In genomic region chr9:35116898-35117551, GRCh38 we compare ENCODE assay signal across 7 cellular contexts. TPM values are rescaled to one million over a fixed set of nuclear protein-coding genes. Genes with fewer than 3 reads are reported as not detected.
DNase-seq lines count a peak whose midpoint lies in the region; ATAC-seq and TF ChIP-seq lines count a peak whose summit lies in the region.

No MANE protein-coding gene starts in this region.

- H3K4me1 Mint-ChIP-seq in MCF 10A (ENCODE audit: insufficient read depth, unreplicated experiment) = peaks cover 31% of the 10 kb centered on the region

- H3K4me3 ChIP-seq in iPS-18c (ENCODE audit: insufficient read depth, low read depth, low read length) (peak overlapping the region; percentile 76), skeletal muscle tissue (ENCODE audit: low read length in 3 of 3) (peak overlapping the region; percentile 89 to 96 (median 95))

- CTCF ChIA-PET in MCF 10A (lab: Yijun Ruan, JAX) = interaction anchor here (0.5 to 4.7 kb wide), 19 partner anchors 28 to 838 kb away, joined by 3 to 36 read pairs (median 4); no protein-coding TSS in a partner anchor

- BruUV-seq in MCF 10A (replicated peaks; lab: Mats Ljungman, UMichigan) = no TSS peak

- intact Hi-C loops in MCF 10A (cut with micrococcal nuclease) = loop anchor here (1.0 to 10.0 kb wide), 7 partner anchors 46 to 488 kb away; partner anchors contain the start of genes TESK1 and UNC13B

- no peaks in the 10 kb centered on the region for H3K9me3 Mint-ChIP-seq in MCF 10A (ENCODE audit: unreplicated experiment)

- peaks cover 5% of the 10 kb centered on the region for H3K36me3 Mint-ChIP-seq in MCF 10A (ENCODE audit: insufficient read depth, unreplicated experiment)

- no peaks in the 10 kb centered on the region for H3K36me3 ChIP-seq in skeletal muscle tissue (ENCODE audit: control insufficient read depth in 3 of 3, insufficient read depth in 3 of 3, low read length in 3 of 3)

- H3K4me3 Mint-ChIP-seq in MCF 10A (ENCODE audit: unreplicated experiment) = peak overlapping the region; percentile 88

- TF ChIP-seq POLR2A in GM18505 (IDR thresholded peaks at IDR 0.05; ENCODE audit: borderline replicate concordance, extremely low read depth, insufficient read depth, insufficient read length) = no peak

- no peaks in the 10 kb centered on the region for H3K9me3 ChIP-seq in iPS-18c (ENCODE audit: control insufficient read depth, insufficient read depth, low read length)
- H3K9me3 ChIP-seq in skeletal muscle tissue (ENCODE audit: control insufficient read depth in 3 of 3, low read length in 3 of 3) = no peaks in the 10 kb centered on the region

- H3K27ac Mint-ChIP-seq in MCF 10A (ENCODE audit: low read depth, unreplicated experiment) = no peak overlapping the region

- peak; percentile 37 for ATAC-seq in GM18505 (IDR thresholded peaks at IDR 0.05; ENCODE audit: unreplicated experiment)
- ATAC-seq in HG03039 (IDR thresholded peaks at IDR 0.05; ENCODE audit: unreplicated experiment) = peak; percentile 42

- peak; percentile 80 for DNase-seq in NCI-H2107 (lab: John Stamatoyannopoulos, UW)
- peak; percentile 76 for DNase-seq in UCSD-AML1 (lab: John Stamatoyannopoulos, UW; ENCODE audit: unreplicated experiment)
- peak; percentile 94 for DNase-seq in MCF 10A (ENCODE audit: unreplicated experiment)

- peak overlapping the region; percentile 38 to 85 (median 76) for H3K9ac ChIP-seq in skeletal muscle tissue (ENCODE audit: low read depth in 1 of 3, low read length in 3 of 3)

- POLR2A ChIA-PET in MCF 10A (lab: Yijun Ruan, JAX) = interaction anchor here (0.7 to 8.9 kb wide), 12 partner anchors 15 to 487 kb away, joined by 3 to 97 read pairs (median 5); partner anchors contain the start of genes PIGO, STOML2 and UNC13B

- H3K4me1 ChIP-seq in skeletal muscle tissue (ENCODE audit: control insufficient read depth in 3 of 3, insufficient read depth in 3 of 3, low read length in 3 of 3) = peaks cover 27 to 42% (median 35%) of the 10 kb centered on the region in 3 donors

- peak overlapping the region; percentile 86 for H3K27ac ChIP-seq in skeletal muscle tissue (ENCODE audit: low read depth, low read length)

- peak; percentile 95 for TF ChIP-seq CTCF in MCF 10A (IDR thresholded peaks at IDR 0.05; ENCODE audit: unreplicated experiment)

- H3K27me3 ChIP-seq in skeletal muscle tissue (ENCODE audit: control insufficient read depth in 3 of 3, insufficient read depth in 3 of 3, low read length in 3 of 3) = no peaks in the 10 kb centered on the region

- no peaks in the 10 kb centered on the region for H3K27me3 Mint-ChIP-seq in MCF 10A (ENCODE audit: insufficient read depth, unreplicated experiment)

RNA-seq across cellular contexts. Expression of gene ATOSB, which starts 1.4 kb away (rescaled TPM):
- total RNA-seq in MCF 10A (2022) (26.0 and 36.2 TPM in 2 replicates), skeletal muscle tissue (4.7 TPM)

RNA-seq across cellular contexts. Expression of gene STOML2, which starts 14.1 kb away (rescaled TPM):
- total RNA-seq in MCF 10A (2022) (203 and 209 TPM in 2 replicates), skeletal muscle tissue (93.9 TPM)

RNA-seq across cellular contexts. Expression of gene PIGO, which starts 20.6 kb away (rescaled TPM):
- total RNA-seq in MCF 10A (2022) (34.8 and 39.2 TPM in 2 replicates), skeletal muscle tissue (6.3 TPM)

RNA-seq across cellular contexts. Expression of gene FANCG, which starts 37.3 kb away (rescaled TPM):
- 20.2 and 21.2 TPM in 2 replicates for total RNA-seq in MCF 10A (2022)
- 14.6 TPM for total RNA-seq in skeletal muscle tissue

RNA-seq across cellular contexts. Expression of gene VCP, which starts 44.6 kb away (rescaled TPM):
- total RNA-seq in MCF 10A (2022) = 146 and 156 TPM in 2 replicates
- 212 TPM for total RNA-seq in skeletal muscle tissue

Comparison
In these comparisons a context has a peak if more than half of its experiments do, and no peak if none do; other contexts are left out.
1. Peak in every context shown above with its lines: DNase-seq, ATAC-seq, H3K4me3 ChIP-seq and H3K27ac ChIP-seq.